ENCODE assay signal across 16 cellular contexts in the genomic region with DNA sequence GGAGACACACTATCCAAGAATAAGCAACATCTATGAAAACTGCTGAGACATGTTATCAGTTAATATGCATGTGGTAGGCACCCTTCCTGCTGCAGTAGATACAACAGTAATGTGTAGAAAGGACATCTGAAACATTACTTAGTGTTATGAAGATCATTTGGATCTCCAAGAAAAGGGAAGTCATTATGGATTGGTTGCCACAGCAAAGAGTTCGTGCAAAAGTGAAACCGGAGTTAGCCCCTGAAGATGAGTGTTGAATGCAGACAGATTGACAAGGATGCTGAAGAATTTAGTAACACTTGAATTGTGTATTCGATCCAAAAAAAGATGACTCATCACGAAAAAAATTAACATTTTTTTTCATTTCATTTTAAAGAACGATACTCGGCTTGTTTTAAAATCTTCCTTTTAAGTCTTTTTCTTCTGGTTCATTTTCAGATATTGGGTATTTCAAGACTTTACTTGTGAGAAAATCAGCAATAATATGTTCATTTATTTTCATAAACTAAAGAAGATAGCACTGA.
"Had no signal": no experiment of that assay in that cellular context is flagged by ENCODE, and none has a peak within 500 bp of the region (broad histone marks: within the 10 kb centered on the region; RNA-seq: fewer than 3 reads in every experiment).

No MANE protein-coding gene starts in this region.

- H3K27ac ChIP-seq: breast epithelium, tibial nerve had no signal

- H3K27me3 Mint-ChIP-seq: activated CD4-positive, alpha-beta memory T cell treated with anti-CD3 and anti-CD28 coated beads, Interleukin-2, amount 10 ng/mL, durations not matched to agents 7 days and 5 days; stimulated activated memory B cell treated with anti-CD40 and anti-IgM and Interleukin-4, amounts not matched to agents 10 μg/mL and 1 μg/mL and 100 μg/mL, for 72 hours had no signal

- H3K4me2 ChIP-seq: smooth muscle cell had no signal

- H3K36me3 Mint-ChIP-seq: naive thymus-derived CD8-positive, alpha-beta T cell; stimulated activated memory B cell treated with anti-CD40 and anti-IgM and Interleukin-4, amounts not matched to agents 10 μg/mL and 1 μg/mL and 100 μg/mL, for 72 hours had no signal

- H3K36me3 ChIP-seq: breast epithelium, tibial nerve had no signal

- H3K4me3 Mint-ChIP-seq: activated CD4-positive, alpha-beta memory T cell treated with anti-CD3 and anti-CD28 coated beads, Interleukin-2, amount 10 ng/mL, durations not matched to agents 7 days and 5 days; activated naive CD8-positive, alpha-beta T cell treated with anti-CD3 and anti-CD28 coated beads, Interleukin-2, amount 10 ng/mL, durations not matched to agents 7 days and 5 days; activated T-cell treated with anti-CD3 and anti-CD28 coated beads, Interleukin-2, amount 50 U/mL, for 72 hours; naive thymus-derived CD8-positive, alpha-beta T cell; stimulated activated memory B cell treated with anti-CD40 and anti-IgM and Interleukin-4, amounts not matched to agents 10 μg/mL and 1 μg/mL and 100 μg/mL, for 72 hours had no signal

- DNase-seq: activated CD4-positive, alpha-beta memory T cell treated with anti-CD3 and anti-CD28 coated beads, Interleukin-2, amount 10 ng/mL, durations not matched to agents 7 days and 5 days; activated CD4-positive, alpha-beta T cell treated with anti-CD3 and anti-CD28 coated beads for 1 hour; activated gamma-delta T cell treated with Interleukin-2 at 50 U/mL for 16 hours; activated naive CD8-positive, alpha-beta T cell treated with anti-CD3 and anti-CD28 coated beads, Interleukin-2, amount 10 ng/mL, durations not matched to agents 7 days and 5 days; activated T-cell treated with anti-CD3 and anti-CD28 coated beads, Interleukin-2, amount 50 U/mL, for 72 hours; aorta; foreskin fibroblast; mammary epithelial cell; naive thymus-derived CD8-positive, alpha-beta T cell; posterior cingulate gyrus; stimulated activated CD4-positive, alpha-beta T cell treated with anti-CD3 and anti-CD28 coated beads, Interleukin-1b, Interleukin-23, amount 100 ng/mL, for 48 hours; T-helper 2 cell had no signal

- H3K9me3 Mint-ChIP-seq: naive thymus-derived CD8-positive, alpha-beta T cell; stimulated activated memory B cell treated with anti-CD40 and anti-IgM and Interleukin-4, amounts not matched to agents 10 μg/mL and 1 μg/mL and 100 μg/mL, for 72 hours had no signal

- H3K9me3 ChIP-seq: breast epithelium, tibial nerve had no signal

- H3K4me1 ChIP-seq: breast epithelium had no signal

- H3K27ac Mint-ChIP-seq: activated CD4-positive, alpha-beta memory T cell treated with anti-CD3 and anti-CD28 coated beads, Interleukin-2, amount 10 ng/mL, durations not matched to agents 7 days and 5 days; activated naive CD8-positive, alpha-beta T cell treated with anti-CD3 and anti-CD28 coated beads, Interleukin-2, amount 10 ng/mL, durations not matched to agents 7 days and 5 days; activated T-cell treated with anti-CD3 and anti-CD28 coated beads, Interleukin-2, amount 50 U/mL, for 72 hours; naive thymus-derived CD8-positive, alpha-beta T cell; stimulated activated memory B cell treated with anti-CD40 and anti-IgM and Interleukin-4, amounts not matched to agents 10 μg/mL and 1 μg/mL and 100 μg/mL, for 72 hours had no signal

- H3K27me3 ChIP-seq: breast epithelium, tibial nerve had no signal

- H3K4me3 ChIP-seq: breast epithelium, smooth muscle cell, tibial nerve had no signal
